ENCODE assay signal across 16 cellular contexts in genomic region chr9:137089232-137089947, GRCh38. TPM values are rescaled to one million over a fixed set of nuclear protein-coding genes. Genes with fewer than 3 reads are reported as not detected.
A peak's percentile ranks its signal among the peaks of the same experiment; 100 is the strongest.
DNase-seq lines count a peak whose midpoint lies in the region; ATAC-seq and TF ChIP-seq lines count a peak whose summit lies in the region.
"Had no signal": no experiment of that assay in that cellular context is flagged by ENCODE, and none has a peak within 500 bp of the region (broad histone marks: within the 10 kb centered on the region; RNA-seq: fewer than 3 reads in every experiment).

No MANE protein-coding gene starts in this region.

- in situ Hi-C loops in GM13977 (cut with MboI; ENCODE audit: low pct_unique_long_range_greater_than_20kb, low sequenced_read_pairs, unreplicated experiment), result no loop called here

- H3K4me1 Mint-ChIP-seq in immature natural killer cell, result peaks cover 21 to 28% of the 10 kb centered on the region in 2 donors
- peaks cover 28 to 43% (median 32%) of the 10 kb centered on the region in 3 donors for H3K4me1 Mint-ChIP-seq in T-cell

- H3K27ac Mint-ChIP-seq in immature natural killer cell (peak overlapping the region in 4 of 6 donors; percentile 53 to 90 (median 76)), T-cell (no peak overlapping the region)
- H3K27ac Mint-ChIP-seq: activated naive CD8-positive, alpha-beta T cell treated with anti-CD3 and anti-CD28 coated beads, Interleukin-2, amount 50 U/mL, for 24 hours had no signal

- peak overlapping the region; percentile 34 for H3K27ac ChIP-seq in RWPE1
- H3K27ac ChIP-seq: GM23248, tibial nerve had no signal

- CTCF ChIA-PET in RWPE1 (lab: Yijun Ruan, JAX), result interaction anchor here (0.7 to 3.2 kb wide), 4 partner anchors 18 to 55 kb away, joined by 3 to 12 read pairs (median 4); no protein-coding TSS in a partner anchor
- CTCF ChIA-PET in T-cell (lab: Charles Lee), result no interaction called here

- H3K4me3 Mint-ChIP-seq in immature natural killer cell (peak overlapping the region in 2 of 5 donors; percentile 10 to 20), T-cell (peak overlapping the region in 1 of 3 donors; percentile 17)
- H3K4me3 Mint-ChIP-seq: activated naive CD8-positive, alpha-beta T cell treated with anti-CD3 and anti-CD28 coated beads, Interleukin-2, amount 50 U/mL, for 24 hours; central memory CD8-positive, alpha-beta T cell had no signal

- H3K27me3 Mint-ChIP-seq in immature natural killer cell (ENCODE audit: low read depth in 3 of 3) (peaks cover 4 to 8% (median 5%) of the 10 kb centered on the region in 3 donors), T-cell (no peaks in the 10 kb centered on the region)
- H3K27me3 Mint-ChIP-seq: activated naive CD8-positive, alpha-beta T cell treated with anti-CD3 and anti-CD28 coated beads, Interleukin-2, amount 50 U/mL, for 24 hours; central memory CD8-positive, alpha-beta T cell had no signal

- TF ChIP-seq CTCF in RWPE1 (conservative IDR thresholded peaks at IDR 0.05; ENCODE audit: low read depth) (no peak), GM13977 (IDR thresholded peaks at IDR 0.05; ENCODE audit: extremely low read depth, insufficient read depth, missing control alignments) (no peak)

- intact Hi-C loops in left cardiac atrium (cut with DNase I), result no loop called here
- intact Hi-C loops in cardiac septum (cut with DNase I), result no loop called here

- ATAC-seq in left cardiac atrium (no peak), T-cell (replicated peaks in 1 of 4) (no peak), GM21367 (IDR thresholded peaks at IDR 0.05; ENCODE audit: unreplicated experiment) (no peak)
- ATAC-seq: activated naive CD8-positive, alpha-beta T cell treated with anti-CD3 and anti-CD28 coated beads, Interleukin-2, amount 50 U/mL, for 24 hours; right cardiac atrium had no signal

- POLR2A ChIA-PET in RWPE1 (lab: Yijun Ruan, JAX; ENCODE audit: low non-redundant PET), result interaction anchor here (0.5 kb wide), 1 partner anchor 180 kb away, joined by 3 read pairs; no protein-coding TSS in a partner anchor
- POLR2A ChIA-PET in T-cell (lab: Charles Lee), result no interaction called here

- H3K9me3 Mint-ChIP-seq in immature natural killer cell, result no peaks in the 10 kb centered on the region
- H3K9me3 Mint-ChIP-seq in T-cell, result no peaks in the 10 kb centered on the region
- H3K9me3 Mint-ChIP-seq: activated naive CD8-positive, alpha-beta T cell treated with anti-CD3 and anti-CD28 coated beads, Interleukin-2, amount 50 U/mL, for 24 hours; central memory CD8-positive, alpha-beta T cell had no signal

- DNase-seq in left cardiac atrium, result peak; percentile 19
- DNase-seq in cardiac septum (ENCODE audit: low spot score), result no peak
- no peak for DNase-seq in RWPE1 (ENCODE audit: low spot score)
- DNase-seq in immature natural killer cell, result no peak
- DNase-seq in NCI-H82 (lab: John Stamatoyannopoulos, UW), result no peak
- DNase-seq in T-cell, result no peak
- DNase-seq in GM13977 (ENCODE audit: low spot score), result no peak
- DNase-seq: activated naive CD8-positive, alpha-beta T cell treated with anti-CD3 and anti-CD28 coated beads, Interleukin-2, amount 50 U/mL, for 24 hours; DMS79 treated with DMSO at 0.1 percent for 48 hours; foreskin fibroblast; GM23248; stimulated activated CD4-positive, alpha-beta T cell treated with anti-CD3 and anti-CD28 coated beads, Interleukin-2, amount 100 ng/mL, for 24 hours had no signal

- H3K36me3 Mint-ChIP-seq in immature natural killer cell (peaks cover 0 to 10% (median 10%) of the 10 kb centered on the region in 3 donors), T-cell (peaks cover 20% of the 10 kb centered on the region)

RNA-seq across cellular contexts. Expression of gene MAN1B1, which starts 2.6 kb away (rescaled TPM):
- total RNA-seq in left cardiac atrium (10 to 100 TPM; 21.9 to 28.8 TPM), cardiac septum (27.2 TPM), T-cell (10 to 100 TPM; 62.0 to 91.5 (median 84.8) TPM)
- 10 to 100 TPM; 59.7 to 71.8 (median 66.1) TPM for polyA plus RNA-seq in immature natural killer cell

RNA-seq across cellular contexts. Expression of gene UAP1L1, which starts 12.1 kb away (rescaled TPM):
- total RNA-seq in left cardiac atrium (10 to 100 TPM; 13.5 to 14.0 TPM), cardiac septum (6.5 TPM), T-cell (10 to 100 TPM; 11.3 to 32.8 (median 19.3) TPM)
- 1 to 10 TPM; 1.3 to 1.4 (median 1.4) TPM for polyA plus RNA-seq in immature natural killer cell

RNA-seq across cellular contexts. Expression of gene SAPCD2, which starts 19.0 kb away (rescaled TPM):
- under 1 TPM; 0.39 to 0.44 TPM for total RNA-seq in left cardiac atrium
- total RNA-seq in cardiac septum, result 0.11 TPM
- polyA plus RNA-seq in immature natural killer cell, result under 1 TPM; 0.06 to 0.95 (median 0.39) TPM
- total RNA-seq in T-cell, result 1 to 10 TPM in 1 of 5 donors, under 1 TPM in 4; 0.33 to 1.0 (median 0.83) TPM

RNA-seq across cellular contexts. Expression of gene DPP7, which starts 25.1 kb away (rescaled TPM):
- 100 to 1,000 TPM; 176 to 198 TPM for total RNA-seq in left cardiac atrium
- total RNA-seq in cardiac septum, result 150 TPM
- polyA plus RNA-seq in immature natural killer cell, result 100 to 1,000 TPM; 136 to 176 (median 168) TPM
- 100 to 1,000 TPM; 246 to 469 (median 425) TPM for total RNA-seq in T-cell

RNA-seq across cellular contexts. Expression of gene ENTPD2, which starts 35.5 kb away (rescaled TPM):
- 1 to 10 TPM in 1 of 2 donors, under 1 TPM in 1; 0.60 to 2.2 TPM for total RNA-seq in left cardiac atrium
- 0.92 TPM for total RNA-seq in cardiac septum
- polyA plus RNA-seq in immature natural killer cell, result not detected
- under 1 TPM in 1 of 5 donors, not detected in 4; 0.32 TPM for total RNA-seq in T-cell
- total RNA-seq: GM23248 had no signal
- polyA plus RNA-seq: GM23248 had no signal

Comparison
In these comparisons a context has a peak if more than half of its experiments do, and no peak if none do; other contexts are left out.
1. H3K27ac Mint-ChIP-seq: peak in immature natural killer cell (4 of 6); none in T-cell (0 of 2).